8 cellular contexts compared by ENCODE assay signal in genomic region chr12:132490481-132491348, GRCh38. TPM values are rescaled to one million over a fixed set of nuclear protein-coding genes. Genes with fewer than 3 reads are reported as not detected.
DNase-seq lines count a peak whose midpoint lies in the region; ATAC-seq and TF ChIP-seq lines count a peak whose summit lies in the region.

No MANE protein-coding gene starts in this region.

- H3K9me3 ChIP-seq in suprapubic skin, result no peaks in the 10 kb centered on the region

- ATAC-seq in HG03175 (IDR thresholded peaks at IDR 0.05; ENCODE audit: unreplicated experiment), result peak; percentile 13
- no peak for ATAC-seq in activated naive CD8-positive, alpha-beta T cell treated with anti-CD3 and anti-CD28 coated beads, Interleukin-2, amount 50 U/mL, for 24 hours

- H3K9me3 Mint-ChIP-seq in activated naive CD8-positive, alpha-beta T cell treated with anti-CD3 and anti-CD28 coated beads, Interleukin-2, amount 50 U/mL, for 24 hours, result no peaks in the 10 kb centered on the region

- H3K27me3 ChIP-seq in suprapubic skin, result no peaks in the 10 kb centered on the region

- peaks cover 65% of the 10 kb centered on the region for H3K4me1 Mint-ChIP-seq in activated naive CD8-positive, alpha-beta T cell treated with anti-CD3 and anti-CD28 coated beads, Interleukin-2, amount 50 U/mL, for 24 hours

- no peaks in the 10 kb centered on the region for H3K36me3 Mint-ChIP-seq in activated naive CD8-positive, alpha-beta T cell treated with anti-CD3 and anti-CD28 coated beads, Interleukin-2, amount 50 U/mL, for 24 hours (ENCODE audit: low read depth)

- no peak for TF ChIP-seq POLR2A in suprapubic skin (IDR thresholded peaks at IDR 0.05)

- peak overlapping the region; percentile 83 for H3K4me3 Mint-ChIP-seq in activated naive CD8-positive, alpha-beta T cell treated with anti-CD3 and anti-CD28 coated beads, Interleukin-2, amount 50 U/mL, for 24 hours

- no peaks in the 10 kb centered on the region for H3K27me3 Mint-ChIP-seq in activated naive CD8-positive, alpha-beta T cell treated with anti-CD3 and anti-CD28 coated beads, Interleukin-2, amount 50 U/mL, for 24 hours

- no peak for TF ChIP-seq EP300 in suprapubic skin (IDR thresholded peaks at IDR 0.05)

- no peaks in the 10 kb centered on the region for H3K36me3 ChIP-seq in suprapubic skin

- peak overlapping the region; percentile 69 for H3K27ac Mint-ChIP-seq in activated naive CD8-positive, alpha-beta T cell treated with anti-CD3 and anti-CD28 coated beads, Interleukin-2, amount 50 U/mL, for 24 hours

- peak overlapping the region; percentile 25 for H3K27ac ChIP-seq in suprapubic skin

- DNase-seq in DMS 273 (lab: John Stamatoyannopoulos, UW; ENCODE audit: unreplicated experiment), result peak; percentile 28
- no peak for DNase-seq in DMS 273 treated with DMSO at 0.1 percent for 48 hours (lab: John Stamatoyannopoulos, UW)
- DNase-seq in activated naive CD8-positive, alpha-beta T cell treated with anti-CD3 and anti-CD28 coated beads, Interleukin-2, amount 50 U/mL, for 24 hours, result no peak
- DNase-seq in iris pigment epithelial cell (ENCODE audit: low read depth), result peak; percentile 43
- no peak for DNase-seq in suprapubic skin (ENCODE audit: low spot score in 2 of 2)
- no peak for DNase-seq in GF-D8 (lab: John Stamatoyannopoulos, UW)
- no peak for DNase-seq in DMS153 (lab: John Stamatoyannopoulos, UW)

- H3K4me3 ChIP-seq in suprapubic skin, result peak overlapping the region; percentile 63

- peaks cover 62% of the 10 kb centered on the region for H3K4me1 ChIP-seq in suprapubic skin

- no peak for TF ChIP-seq CTCF in suprapubic skin (IDR thresholded peaks at IDR 0.05)

- 3% methylated on average over 16 of the region's 107 CpGs for WGBS in suprapubic skin

RNA-seq across cellular contexts. Expression of gene FBRSL1, which starts 0.8 kb away (rescaled TPM):
- total RNA-seq in suprapubic skin, result 10 to 100 TPM; 26.0 to 33.7 (median 27.2) TPM

Comparison
In these comparisons a context has a peak if more than half of its experiments do, and no peak if none do; other contexts are left out.
1. DNase-seq: peak in DMS 273 (single experiment) and iris pigment epithelial cell (single experiment); none in DMS 273 treated with DMSO at 0.1 percent for 48 hours (single experiment), activated naive CD8-positive, alpha-beta T cell treated with anti-CD3 and anti-CD28 coated beads, Interleukin-2, amount 50 U/mL, for 24 hours (single experiment), suprapubic skin (0 of 2), GF-D8 (single experiment) and DMS153 (single experiment).